24 cellular contexts compared by ENCODE assay signal in genomic region chr11:92653448-92653847, GRCh38.
DNase-seq lines count a peak whose midpoint lies in the region; ATAC-seq, FAIRE-seq and TF ChIP-seq lines count a peak whose summit lies in the region.
"Had no signal": no experiment of that assay in that cellular context is flagged by ENCODE, and none has a peak within 500 bp of the region (broad histone marks: within the 10 kb centered on the region; RNA-seq: fewer than 3 reads in every experiment).

No MANE protein-coding gene starts in this region.

- intact Hi-C loops in kidney (cut with DNase I): no loop called here
- intact Hi-C loops in activated CD4-positive, alpha-beta memory T cell treated with anti-CD3 and anti-CD28 coated beads for 36 hours (cut with micrococcal nuclease): no loop called here

- CTCF ChIA-PET in activated CD4-positive, alpha-beta memory T cell treated with anti-CD3 and anti-CD28 coated beads for 36 hours (lab: Charles Lee): no interaction called here

- H3K4me3 ChIP-seq in HFF-Myc (replicated peaks; ENCODE audit: low read depth, low read length) (no peak overlapping the region), kidney (ENCODE audit: low read length in 2 of 2) (no peak overlapping the region)
- H3K4me3 ChIP-seq in effector memory CD4-positive, alpha-beta T cell (ENCODE audit: insufficient read depth, low read depth, low read length, poor library complexity, severe bottlenecking): no peak overlapping the region
- H3K4me3 ChIP-seq: BLaER1 treated with 17β-estradiol and CSF1 and Interleukin-3, amounts not matched to agents 10 nM and 100 nM; GM12878; GM23338 had no signal

- peaks cover 6% of the 10 kb centered on the region for H3K27me3 Mint-ChIP-seq in nephron progenitor cell (ENCODE audit: low read depth, poor library complexity)
- no peaks in the 10 kb centered on the region for H3K27me3 Mint-ChIP-seq in activated CD4-positive, alpha-beta memory T cell treated with anti-CD3 and anti-CD28 coated beads for 36 hours
- H3K27me3 Mint-ChIP-seq: CD4-positive, alpha-beta T cell had no signal

- no peaks in the 10 kb centered on the region for H3K36me3 ChIP-seq in kidney (ENCODE audit: control insufficient read depth in 1 of 2, insufficient read depth in 2 of 2, low read length in 2 of 2)
- H3K36me3 ChIP-seq in effector memory CD4-positive, alpha-beta T cell (ENCODE audit: control insufficient read depth, insufficient read depth, low read length): no peaks in the 10 kb centered on the region
- H3K36me3 ChIP-seq: BE2C; BLaER1 treated with 17β-estradiol and CSF1 and Interleukin-3, amounts not matched to agents 10 nM and 100 nM had no signal

- H3K4me1 ChIP-seq in kidney (ENCODE audit: control insufficient read depth in 1 of 2, insufficient read depth in 1 of 2, low read depth in 1 of 2, low read length in 2 of 2): no peaks in the 10 kb centered on the region
- H3K4me1 ChIP-seq in effector memory CD4-positive, alpha-beta T cell (ENCODE audit: control insufficient read depth, insufficient read depth, low read length, poor library complexity, severe bottlenecking): no peaks in the 10 kb centered on the region
- H3K4me1 ChIP-seq: BE2C had no signal

- POLR2A ChIA-PET in activated CD4-positive, alpha-beta memory T cell treated with anti-CD3 and anti-CD28 coated beads for 36 hours (lab: Charles Lee): no interaction called here

- H3K27ac Mint-ChIP-seq in nephron progenitor cell: peak overlapping the region; percentile 70
- H3K27ac Mint-ChIP-seq in activated CD4-positive, alpha-beta memory T cell treated with anti-CD3 and anti-CD28 coated beads for 36 hours: no peak overlapping the region
- H3K27ac Mint-ChIP-seq: CD14-positive monocyte; CD4-positive, alpha-beta T cell; GM23338; H9; HFFc6 had no signal

- H3K9me3 Mint-ChIP-seq in nephron progenitor cell: no peaks in the 10 kb centered on the region
- peaks cover 1% of the 10 kb centered on the region for H3K9me3 Mint-ChIP-seq in activated CD4-positive, alpha-beta memory T cell treated with anti-CD3 and anti-CD28 coated beads for 36 hours
- H3K9me3 Mint-ChIP-seq: CD4-positive, alpha-beta T cell; GM23338; H9 had no signal

- ATAC-seq in SK-N-SH treated with all-trans-retinoic acid at 6 μM for 48 hours: peak; percentile 51; the same call in 2 of the 3 replicates
- ATAC-seq: GM12878, GM23338, HCT116 had no signal

- no peaks in the 10 kb centered on the region for H3K9me3 ChIP-seq in kidney (ENCODE audit: control insufficient read depth in 1 of 2, low read length in 2 of 2)
- H3K9me3 ChIP-seq in effector memory CD4-positive, alpha-beta T cell (ENCODE audit: control insufficient read depth, low read length): no peaks in the 10 kb centered on the region
- H3K9me3 ChIP-seq: BE2C; BLaER1 treated with 17β-estradiol and CSF1 and Interleukin-3, amounts not matched to agents 10 nM and 100 nM had no signal

- TF ChIP-seq CTCF in HFF-Myc (IDR thresholded peaks at IDR 0.05; ENCODE audit: low read depth, low read length, missing control alignments) (no peak), nephron progenitor cell (IDR thresholded peaks at IDR 0.05) (no peak), kidney (IDR thresholded peaks at IDR 0.05; ENCODE audit: borderline replicate concordance, extremely low read depth, insufficient read depth) (no peak)

- H3K27me3 ChIP-seq in effector memory CD4-positive, alpha-beta T cell (replicated peaks; ENCODE audit: control insufficient read depth, insufficient read depth, low read length, poor library complexity, severe bottlenecking): no peaks in the 10 kb centered on the region
- H3K27me3 ChIP-seq: BE2C; BLaER1 treated with 17β-estradiol and CSF1 and Interleukin-3, amounts not matched to agents 10 nM and 100 nM had no signal

- peaks cover 31% of the 10 kb centered on the region for H3K36me3 Mint-ChIP-seq in nephron progenitor cell (ENCODE audit: low read depth)
- H3K36me3 Mint-ChIP-seq in activated CD4-positive, alpha-beta memory T cell treated with anti-CD3 and anti-CD28 coated beads for 36 hours: no peaks in the 10 kb centered on the region
- H3K36me3 Mint-ChIP-seq: CD14-positive monocyte had no signal

- no peak for FAIRE-seq in kidney (lab: Jason Lieb, UNC)
- FAIRE-seq: G401.6, GM12878, GM19239 had no signal

- peaks cover 9% of the 10 kb centered on the region for H3K4me1 Mint-ChIP-seq in nephron progenitor cell
- no peaks in the 10 kb centered on the region for H3K4me1 Mint-ChIP-seq in activated CD4-positive, alpha-beta memory T cell treated with anti-CD3 and anti-CD28 coated beads for 36 hours (ENCODE audit: low read depth)
- H3K4me1 Mint-ChIP-seq: CD14-positive monocyte, GM23338, H9 had no signal

- H3K27ac ChIP-seq in kidney (ENCODE audit: low read depth in 2 of 2, low read length in 2 of 2): no peak overlapping the region
- no peak overlapping the region for H3K27ac ChIP-seq in effector memory CD4-positive, alpha-beta T cell (ENCODE audit: insufficient read depth, low read length, poor library complexity, severe bottlenecking)
- H3K27ac ChIP-seq: BLaER1 treated with 17β-estradiol and CSF1 and Interleukin-3, amounts not matched to agents 10 nM and 100 nM had no signal

- peak; percentile 12 for DNase-seq in EH (ENCODE audit: low read depth)
- DNase-seq in HFF-Myc (ENCODE audit: extremely low read depth, low read depth): peak; percentile 1
- no peak for DNase-seq in nephron progenitor cell
- DNase-seq in kidney: no peak
- no peak for DNase-seq in nucleus accumbens (lab: John Stamatoyannopoulos, UW)
- no peak for DNase-seq in effector memory CD4-positive, alpha-beta T cell
- no peak for DNase-seq in activated CD4-positive, alpha-beta memory T cell treated with anti-CD3 and anti-CD28 coated beads for 36 hours
- DNase-seq: AML-193; Calu3; CD4-positive, alpha-beta T cell; COR-L47; DMS53; DMS79 treated with DMSO at 0.1 percent for 48 hours; H9; HFFc6 had no signal

- no peak overlapping the region for H3K4me3 Mint-ChIP-seq in nephron progenitor cell
- H3K4me3 Mint-ChIP-seq in activated CD4-positive, alpha-beta memory T cell treated with anti-CD3 and anti-CD28 coated beads for 36 hours: no peak overlapping the region
- H3K4me3 Mint-ChIP-seq: CD14-positive monocyte; CD4-positive, alpha-beta T cell; GM23338; H9; HFFc6 had no signal

- no peak overlapping the region for H3K9ac ChIP-seq in kidney (ENCODE audit: low read length in 2 of 2)
- H3K9ac ChIP-seq: BLaER1 treated with 17β-estradiol and CSF1 and Interleukin-3, amounts not matched to agents 10 nM and 100 nM had no signal

TF ChIP-seq in SK-N-SH treated with all-trans-retinoic acid at 6 μM for 48 hours, 23 proteins besides CTCF, POLR2A, EP300 and RAD21:
- TF ChIP-seq ZFP3 (CRISPR knock-in tag; IDR thresholded peaks at IDR 0.05) (no peak), TCF4 (CRISPR knock-in tag; IDR thresholded peaks at IDR 0.05; ENCODE audit: borderline replicate concordance) (peak; percentile 86), RARB (CRISPR knock-in tag; IDR thresholded peaks at IDR 0.05) (no peak), CREB5 (CRISPR knock-in tag; IDR thresholded peaks at IDR 0.05; ENCODE audit: low read depth) (no peak)

Comparison
In these comparisons a context has a peak if more than half of its experiments do, and no peak if none do; other contexts are left out.
1. DNase-seq: peak in EH (single experiment) and HFF-Myc (single experiment); none in nephron progenitor cell (single experiment), kidney (single experiment), nucleus accumbens (0 of 56), effector memory CD4-positive, alpha-beta T cell (0 of 3) and activated CD4-positive, alpha-beta memory T cell treated with anti-CD3 and anti-CD28 coated beads for 36 hours (single experiment).